ENCODE assay signal across 10 cellular contexts in genomic region chr11:69449320-69450063, GRCh38. TPM values are rescaled to one million over a fixed set of nuclear protein-coding genes. Genes with fewer than 3 reads are reported as not detected.
DNase-seq lines count a peak whose midpoint lies in the region; ATAC-seq, FAIRE-seq and TF ChIP-seq lines count a peak whose summit lies in the region.
"Had no signal": no experiment of that assay in that cellular context is flagged by ENCODE, and none has a peak within 500 bp of the region (broad histone marks: within the 10 kb centered on the region; RNA-seq: fewer than 3 reads in every experiment).

No MANE protein-coding gene starts in this region.

- H4K8ac ChIP-seq in H9 (replicated peaks; ENCODE audit: insufficient read length, low read depth, low read length), result no peak overlapping the region

- no peak overlapping the region for H2BK120ac ChIP-seq in H9 (ENCODE audit: low read depth, low read length, poor library complexity, severe bottlenecking)

- no peaks in the 10 kb centered on the region for H3K9me3 ChIP-seq in kidney (ENCODE audit: control insufficient read depth in 1 of 2, low read length in 2 of 2)
- H3K9me3 ChIP-seq in suprapubic skin, result no peaks in the 10 kb centered on the region
- H3K9me3 ChIP-seq in H9 (ENCODE audit: control insufficient read depth, low read depth, low read length), result no peaks in the 10 kb centered on the region

- no peak for FAIRE-seq in kidney (lab: Jason Lieb, UNC)
- FAIRE-seq: islet of Langerhans had no signal

- no peak for ATAC-seq in HG02973 (IDR thresholded peaks at IDR 0.05; ENCODE audit: unreplicated experiment)

- H3K4ac ChIP-seq in H9 (ENCODE audit: low read depth, low read length), result no peak overlapping the region

- TF ChIP-seq CTCF in astrocyte of the spinal cord (IDR thresholded peaks at IDR 0.05; ENCODE audit: low read depth, low read length), result peak; percentile 12
- TF ChIP-seq CTCF in kidney (IDR thresholded peaks at IDR 0.05; ENCODE audit: borderline replicate concordance, extremely low read depth, insufficient read depth), result no peak
- TF ChIP-seq CTCF in suprapubic skin (IDR thresholded peaks at IDR 0.05), result no peak
- TF ChIP-seq CTCF in H9 (conservative IDR thresholded peaks at IDR 0.05), result no peak

- no peak overlapping the region for H3K18ac ChIP-seq in H9 (ENCODE audit: insufficient read length, low read depth, low read length)

- H3K27ac Mint-ChIP-seq in H9, result no peak overlapping the region
- H3K27ac Mint-ChIP-seq: activated naive CD8-positive, alpha-beta T cell treated with anti-CD3 and anti-CD28 coated beads, Interleukin-2, amount 10 ng/mL, durations not matched to agents 7 days and 5 days had no signal

- no peak overlapping the region for H3K9ac ChIP-seq in kidney (ENCODE audit: low read length in 2 of 2)
- H3K9ac ChIP-seq in H9 (ENCODE audit: extremely low read depth, insufficient read length, low read length), result no peak overlapping the region

- H2AK5ac ChIP-seq in H9 (ENCODE audit: insufficient read length, low read length), result no peak overlapping the region

- in situ Hi-C loops in KBM-7 (cut with MboI; ENCODE audit: low pct_unique_long_range_greater_than_20kb, low sequenced_read_pairs) (no loop called here), astrocyte of the spinal cord (cut with HindIII; ENCODE audit: low sequenced_read_pairs) (loop anchor here (10.0 kb wide), 1 partner anchor 85 kb away; no protein-coding TSS in a partner anchor)

- peaks cover 18% of the 10 kb centered on the region for H3K27me3 Mint-ChIP-seq in H9 (ENCODE audit: low read depth)

- H4K20me1 ChIP-seq in H9 (ENCODE audit: control insufficient read depth, insufficient read depth, insufficient read length), result no peaks in the 10 kb centered on the region

- no peak for TF ChIP-seq EP300 in suprapubic skin (IDR thresholded peaks at IDR 0.05)

- H3K14ac ChIP-seq in H9 (ENCODE audit: insufficient read depth, low read length), result no peak overlapping the region

- 73% methylated on average over 9 of the region's 29 CpGs for WGBS in suprapubic skin
- no CpG with 5 or more reads among the region's 29 CpGs for WGBS in H9 (ENCODE audit: extremely low coverage, insufficient read length, low lambda C conversion rate)

- no peak overlapping the region for H2AFZ ChIP-seq in H9 (ENCODE audit: low read length)

- peaks cover 15 to 21% of the 10 kb centered on the region in 2 experiments for H3K4me1 Mint-ChIP-seq in H9
- H3K4me1 Mint-ChIP-seq: activated naive CD8-positive, alpha-beta T cell treated with anti-CD3 and anti-CD28 coated beads, Interleukin-2, amount 10 ng/mL, durations not matched to agents 7 days and 5 days had no signal

- no peak overlapping the region for H4K91ac ChIP-seq in H9 (ENCODE audit: insufficient read length, low read depth, low read length)

- H3K27me3 ChIP-seq in suprapubic skin (no peaks in the 10 kb centered on the region), H9 (ENCODE audit: insufficient read depth, low read length) (no peaks in the 10 kb centered on the region)

- no peak overlapping the region for H3K4me3 Mint-ChIP-seq in H9
- H3K4me3 Mint-ChIP-seq: activated naive CD8-positive, alpha-beta T cell treated with anti-CD3 and anti-CD28 coated beads, Interleukin-2, amount 10 ng/mL, durations not matched to agents 7 days and 5 days had no signal

- no peak overlapping the region for H4K5ac ChIP-seq in H9 (ENCODE audit: insufficient read length, low read depth, low read length)

- H2BK15ac ChIP-seq in H9 (ENCODE audit: low read depth, low read length), result no peak overlapping the region

- peaks cover 7% of the 10 kb centered on the region in 2 donors for H3K4me1 ChIP-seq in kidney (ENCODE audit: control insufficient read depth in 1 of 2, insufficient read depth in 1 of 2, low read depth in 1 of 2, low read length in 2 of 2)
- peaks cover 27% of the 10 kb centered on the region for H3K4me1 ChIP-seq in suprapubic skin
- H3K4me1 ChIP-seq in H9 (ENCODE audit: insufficient read depth, low read length), result peaks cover 3% of the 10 kb centered on the region; the same call in 1 of the 2 replicates

- H3K9me3 Mint-ChIP-seq in H9, result peaks cover 0 to 4% of the 10 kb centered on the region in 2 experiments; a peak in 2 of 5 replicates

- no peak overlapping the region for H3K4me3 ChIP-seq in astrocyte of the spinal cord (ENCODE audit: low read depth, low read length)
- H3K4me3 ChIP-seq in kidney (ENCODE audit: low read length in 2 of 2), result no peak overlapping the region
- H3K4me3 ChIP-seq in suprapubic skin, result no peak overlapping the region

- no peaks in the 10 kb centered on the region for H3K79me1 ChIP-seq in H9 (ENCODE audit: insufficient read depth, low read depth, low read length, poor library complexity, severe bottlenecking)

- DNase-seq in KBM-7 (peak; percentile 40), astrocyte of the spinal cord (ENCODE audit: low read depth, low spot score) (peak; percentile 24), kidney (peak; percentile 91), suprapubic skin (ENCODE audit: low spot score in 2 of 2) (peak in 1 of 2 donors; percentile 87), H9 (no peak), NCI-H1105 (lab: John Stamatoyannopoulos, UW) (no peak)
- DNase-seq in activated CD4-positive, alpha-beta T cell treated with anti-CD3 and anti-CD28 coated beads, Interleukin-2, amount 50 U/mL, for 48 hours, result no peak
- DNase-seq: activated naive CD8-positive, alpha-beta T cell treated with anti-CD3 and anti-CD28 coated beads, Interleukin-2, amount 10 ng/mL, durations not matched to agents 7 days and 5 days had no signal

- H3K56ac ChIP-seq in H9 (ENCODE audit: insufficient read length, low read depth, low read length), result no peak overlapping the region

- H2BK20ac ChIP-seq in H9 (ENCODE audit: low read depth, low read length, poor library complexity, severe bottlenecking), result no peak overlapping the region

- H2BK5ac ChIP-seq in H9 (ENCODE audit: insufficient read length, low read length), result no peak overlapping the region

- H3K27ac ChIP-seq in kidney (ENCODE audit: low read depth in 2 of 2, low read length in 2 of 2) (peak overlapping the region; percentile 38 to 67), suprapubic skin (peak overlapping the region; percentile 38), H9 (ENCODE audit: insufficient read length, low read depth, low read length) (no peak overlapping the region)

- H3K23me2 ChIP-seq in H9 (ENCODE audit: insufficient read length, low read depth, low read length, poor library complexity, severe bottlenecking), result no peaks in the 10 kb centered on the region

- no peak overlapping the region for H2BK12ac ChIP-seq in H9 (ENCODE audit: insufficient read length, low read depth, low read length)

- no peak for TF ChIP-seq POLR2A in suprapubic skin (IDR thresholded peaks at IDR 0.05)

- H3K79me2 ChIP-seq in H9 (ENCODE audit: insufficient read depth, low read length), result no peaks in the 10 kb centered on the region

- no peak overlapping the region for H3T11ph ChIP-seq in H9 (ENCODE audit: low read length)

- H3K4me2 ChIP-seq in H9 (ENCODE audit: insufficient read depth, insufficient read length, low read length), result no peak overlapping the region

- no peaks in the 10 kb centered on the region for H3K36me3 ChIP-seq in kidney (ENCODE audit: control insufficient read depth in 1 of 2, insufficient read depth in 2 of 2, low read length in 2 of 2)
- H3K36me3 ChIP-seq in suprapubic skin, result no peaks in the 10 kb centered on the region

- H3K36me3 Mint-ChIP-seq in H9 (ENCODE audit: insufficient read depth in 1 of 3, low read depth in 3 of 3), result peaks cover 0 to 4% (median 0%) of the 10 kb centered on the region in 3 experiments; a peak in 3 of 7 replicates
- H3K36me3 Mint-ChIP-seq: activated naive CD8-positive, alpha-beta T cell treated with anti-CD3 and anti-CD28 coated beads, Interleukin-2, amount 10 ng/mL, durations not matched to agents 7 days and 5 days had no signal

- intact Hi-C loops in kidney (cut with DNase I), result no loop called here

- no peak overlapping the region for H3K23ac ChIP-seq in H9 (ENCODE audit: insufficient read length, low read depth, low read length)

RNA-seq across cellular contexts. Expression of gene LINC01488, which starts 32.0 kb away (rescaled TPM):
- total RNA-seq in kidney, result not detected
- not detected for polyA plus RNA-seq in kidney (ENCODE audit: insufficient read depth, low read depth, low replicate concordance)
- not detected for total RNA-seq in suprapubic skin
- not detected in 2 replicates for total RNA-seq in H9 (2021)
- total RNA-seq: activated naive CD8-positive, alpha-beta T cell treated with anti-CD3 and anti-CD28 coated beads, Interleukin-2, amount 10 ng/mL, durations not matched to agents 7 days and 5 days had no signal

Comparison
In these comparisons a context has a peak if more than half of its experiments do, and no peak if none do; other contexts are left out.
1. DNase-seq: peak in KBM-7 (single experiment), astrocyte of the spinal cord (single experiment) and kidney (single experiment); none in H9 (single experiment), activated CD4-positive, alpha-beta T cell treated with anti-CD3 and anti-CD28 coated beads, Interleukin-2, amount 50 U/mL, for 48 hours (0 of 2) and NCI-H1105 (single experiment).